In genomic region chr15:25862087-25862468, GRCh38 we compare ENCODE assay signal across 8 cellular contexts. TPM values are rescaled to one million over a fixed set of nuclear protein-coding genes. Genes with fewer than 3 reads are reported as not detected.
DNase-seq lines count a peak whose midpoint lies in the region; ATAC-seq and TF ChIP-seq lines count a peak whose summit lies in the region.

No MANE protein-coding gene starts in this region.

- H4K20me1 ChIP-seq in SK-N-SH (ENCODE audit: insufficient read depth) = no peaks in the 10 kb centered on the region

- peaks cover 0 to 42% (median 0%) of the 10 kb centered on the region in 4 donors for H3K27me3 ChIP-seq in esophagus squamous epithelium
- no peaks in the 10 kb centered on the region for H3K27me3 ChIP-seq in SK-N-SH (ENCODE audit: insufficient read depth)
- H3K27me3 ChIP-seq in Caco-2 (replicated peaks; ENCODE audit: control insufficient read depth, insufficient read depth, low read length) = no peaks in the 10 kb centered on the region

- peaks cover 49 to 55% (median 52%) of the 10 kb centered on the region in 3 donors for H3K4me1 Mint-ChIP-seq in T-cell
- H3K4me1 Mint-ChIP-seq in Caco-2 (ENCODE audit: low read depth, unreplicated experiment) = peaks cover 10% of the 10 kb centered on the region

- peak in 6 of 34 experiments; percentile 7 to 48 (median 24) for DNase-seq in T-cell
- no peak for DNase-seq in esophagus squamous epithelium (lab: John Stamatoyannopoulos, UW)
- DNase-seq in omental fat pad (ENCODE audit: low spot score) = no peak
- no peak for DNase-seq in SK-N-SH
- no peak for DNase-seq in RKO (ENCODE audit: low spot score)
- DNase-seq in Caco-2 = no peak

- peak in 3 of 4 experiments; percentile 9 to 14 (median 11) for ATAC-seq in T-cell (replicated peaks in 1 of 4)
- ATAC-seq in omental fat pad (ENCODE audit: low FRiP score) = peak; percentile 41
- ATAC-seq in GM18867 (IDR thresholded peaks at IDR 0.05; ENCODE audit: unreplicated experiment) = no peak

- H3K27me3 Mint-ChIP-seq in T-cell = peaks cover 0 to 7% of the 10 kb centered on the region in 2 donors
- no peaks in the 10 kb centered on the region for H3K27me3 Mint-ChIP-seq in Caco-2 (ENCODE audit: insufficient read depth, unreplicated experiment)

- no peaks in the 10 kb centered on the region for H3K36me3 ChIP-seq in esophagus squamous epithelium
- H3K36me3 ChIP-seq in SK-N-SH (replicated peaks in 1 of 2; ENCODE audit: control insufficient read depth in 1 of 2, insufficient read depth in 2 of 2, low read length in 1 of 2) = no peaks in the 10 kb centered on the region
- no peaks in the 10 kb centered on the region for H3K36me3 ChIP-seq in Caco-2 (ENCODE audit: control insufficient read depth, insufficient read depth, low read length)

- H3K9me2 ChIP-seq in SK-N-SH = no peaks in the 10 kb centered on the region

- H3K9me3 Mint-ChIP-seq in T-cell (no peaks in the 10 kb centered on the region), Caco-2 (ENCODE audit: unreplicated experiment) (peaks cover 14% of the 10 kb centered on the region)

- H3K4me1 ChIP-seq in esophagus squamous epithelium (peaks cover 12 to 51% (median 17%) of the 10 kb centered on the region in 3 donors), SK-N-SH (ENCODE audit: control insufficient read depth in 1 of 2, insufficient read depth in 2 of 2, low read depth in 1 of 2, low read length in 1 of 2) (no peaks in the 10 kb centered on the region; a peak in 1 of 4 replicates), Caco-2 (0 out of 2 replicates have a peak, but pooled peaks cover 4% of the 10 kb centered on the region)

- TF ChIP-seq RAD21 in SK-N-SH (IDR thresholded peaks at IDR 0.05; ENCODE audit: low read length) = no peak

- H3F3A ChIP-seq in SK-N-SH (replicated peaks; ENCODE audit: insufficient read depth) = no peaks in the 10 kb centered on the region

- H2AFZ ChIP-seq in SK-N-SH (ENCODE audit: low read depth) = no peak overlapping the region

- no TSS peak for BruUV-seq in Caco-2 (replicated peaks; lab: Mats Ljungman, UMichigan)

- peak overlapping the region; percentile 96 to 97 (median 97) for H3K4me3 Mint-ChIP-seq in T-cell
- no peak overlapping the region for H3K4me3 Mint-ChIP-seq in Caco-2 (ENCODE audit: unreplicated experiment)

- POLR2A ChIA-PET in T-cell (lab: Charles Lee) (interaction anchor here in 1 of 2 donors (0.9 kb wide), 1 partner anchor 49 kb away, joined by 4 read pairs; no protein-coding TSS in a partner anchor), SK-N-SH (lab: Yijun Ruan, JAX) (no interaction called here), Caco-2 (lab: Charles Lee) (no interaction called here)

- no peak overlapping the region for H3K4me2 ChIP-seq in SK-N-SH

- H3K27ac Mint-ChIP-seq in T-cell = peak overlapping the region; percentile 97 to 100
- no peak overlapping the region for H3K27ac Mint-ChIP-seq in Caco-2 (ENCODE audit: unreplicated experiment)

- intact Hi-C loops in esophagus squamous epithelium (cut with DNase I) (loop anchor here (5.0 kb wide), 1 partner anchor 125 kb away; no protein-coding TSS in a partner anchor), Caco-2 (cut with micrococcal nuclease; ENCODE audit: unreplicated experiment) (no loop called here)

- TF ChIP-seq CTCF in C4-2B (conservative IDR thresholded peaks at IDR 0.05) = no peak
- no peak for TF ChIP-seq CTCF in esophagus squamous epithelium (IDR thresholded peaks at IDR 0.05)
- TF ChIP-seq CTCF in omental fat pad (IDR thresholded peaks at IDR 0.05) = no peak
- TF ChIP-seq CTCF in SK-N-SH (IDR thresholded peaks at IDR 0.05) = no peak
- no peak for TF ChIP-seq CTCF in Caco-2 (IDR thresholded peaks at IDR 0.05; ENCODE audit: insufficient read depth in 1 of 2, low read depth in 1 of 2, low read length in 1 of 2, severe bottlenecking in 1 of 2, unreplicated experiment in 1 of 2)

- CTCF ChIA-PET in T-cell (lab: Charles Lee) (interaction anchor here (0.9 to 1.4 kb wide), 4 partner anchors 15 to 79 kb away, joined by 3 to 5 read pairs (median 4); no protein-coding TSS in a partner anchor), SK-N-SH (lab: Yijun Ruan, JAX) (interaction anchor here (0.7 kb wide), 1 partner anchor 9 kb away, joined by 3 read pairs; no protein-coding TSS in a partner anchor), Caco-2 (lab: Charles Lee) (no interaction called here)

- no CpG with 5 or more reads among the region's 17 CpGs for WGBS in esophagus squamous epithelium, 2 donors
- WGBS in SK-N-SH (ENCODE audit: low lambda C conversion rate) = 19% methylated on average over 5 of the region's 17 CpGs

- peak overlapping the region; percentile 74 for H3K27ac ChIP-seq in C4-2B
- peak overlapping the region; percentile 53 to 88 (median 83) for H3K27ac ChIP-seq in esophagus squamous epithelium
- H3K27ac ChIP-seq in SK-N-SH (ENCODE audit: low read depth in 2 of 2, low read length in 1 of 2) = no peak overlapping the region

- TF ChIP-seq EP300 in SK-N-SH (IDR thresholded peaks at IDR 0.05; ENCODE audit: borderline replicate concordance in 1 of 2, low read depth in 1 of 2, low read length in 1 of 2) = no peak

- TF ChIP-seq POLR2A in esophagus squamous epithelium (IDR thresholded peaks at IDR 0.05) = no peak

- H3K36me3 Mint-ChIP-seq in T-cell (peaks cover 6% of the 10 kb centered on the region), Caco-2 (ENCODE audit: insufficient read depth, unreplicated experiment) (peaks cover 7% of the 10 kb centered on the region)

- no peaks in the 10 kb centered on the region for H3K9me3 ChIP-seq in esophagus squamous epithelium
- no peaks in the 10 kb centered on the region for H3K9me3 ChIP-seq in SK-N-SH
- peaks cover 9% of the 10 kb centered on the region; the same call in 1 of the 2 replicates for H3K9me3 ChIP-seq in Caco-2

- no peak overlapping the region for H3K9ac ChIP-seq in SK-N-SH

- H3K79me2 ChIP-seq in SK-N-SH (ENCODE audit: insufficient read depth) = no peaks in the 10 kb centered on the region

- H3K4me3 ChIP-seq in esophagus squamous epithelium = peak overlapping the region; percentile 43 to 84 (median 62)
- no peak overlapping the region for H3K4me3 ChIP-seq in SK-N-SH (ENCODE audit: low read depth in 2 of 2, low read length in 1 of 2)
- H3K4me3 ChIP-seq in Caco-2 (ENCODE audit: low read depth, low read length) = no peak overlapping the region

TF ChIP-seq in SK-N-SH, 30 proteins besides CTCF, POLR2A, EP300 and RAD21 (continues in another document):
- TF ChIP-seq TAF1 (IDR thresholded peaks at IDR 0.05; ENCODE audit: borderline replicate concordance, low read depth, low read length) = no peak
- TF ChIP-seq FOXJ3 (CRISPR knock-in tag; IDR thresholded peaks at IDR 0.05) = no peak
- TF ChIP-seq TCF12 (IDR thresholded peaks at IDR 0.05) = no peak
- no peak for TF ChIP-seq SMC3 (IDR thresholded peaks at IDR 0.05; ENCODE audit: low read depth, low read length)
- no peak for TF ChIP-seq FOSL2 (IDR thresholded peaks at IDR 0.05; ENCODE audit: borderline replicate concordance, low read depth)
- no peak for TF ChIP-seq IRF3 (IDR thresholded peaks at IDR 0.05; ENCODE audit: low read depth, low read length)
- TF ChIP-seq, protein P1, sequence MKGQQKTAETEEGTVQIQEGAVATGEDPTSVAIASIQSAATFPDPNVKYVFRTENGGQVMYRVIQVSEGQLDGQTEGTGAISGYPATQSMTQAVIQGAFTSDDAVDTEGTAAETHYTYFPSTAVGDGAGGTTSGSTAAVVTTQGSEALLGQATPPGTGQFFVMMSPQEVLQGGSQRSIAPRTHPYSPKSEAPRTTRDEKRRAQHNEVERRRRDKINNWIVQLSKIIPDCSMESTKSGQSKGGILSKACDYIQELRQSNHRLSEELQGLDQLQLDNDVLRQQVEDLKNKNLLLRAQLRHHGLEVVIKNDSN (IDR thresholded peaks at IDR 0.05; ENCODE audit: borderline replicate concordance, low read depth) = no peak
- TF ChIP-seq MEF2A (IDR thresholded peaks at IDR 0.05; ENCODE audit: borderline replicate concordance, low read depth) = no peak
- TF ChIP-seq RFX5 (IDR thresholded peaks at IDR 0.05; ENCODE audit: low read length) = no peak
- TF ChIP-seq ZBTB33 (IDR thresholded peaks at IDR 0.05; ENCODE audit: borderline replicate concordance, low read depth) = no peak
- TF ChIP-seq GATA2 (CRISPR knock-in tag; IDR thresholded peaks at IDR 0.05) = no peak
- no peak for TF ChIP-seq SIN3A (IDR thresholded peaks at IDR 0.05; ENCODE audit: borderline replicate concordance, low read depth, low read length)

RNA-seq across cellular contexts. Expression of gene ATP10A, which starts 1.0 kb away (rescaled TPM):
- 10 to 100 TPM; 37.3 to 65.5 (median 53.4) TPM for total RNA-seq in T-cell
- 1 to 10 TPM in 3 of 4 donors, under 1 TPM in 1; 0.88 to 6.3 (median 1.9) TPM for total RNA-seq in esophagus squamous epithelium
- 10 to 100 TPM in 3 of 4 donors, 1 to 10 TPM in 1; 8.4 to 19.3 (median 16.5) TPM for total RNA-seq in omental fat pad
- polyA plus RNA-seq in SK-N-SH (2012; rRNA removed) = not detected in 2 replicates
- 0.01 TPM in 1 of 2 replicates, not detected in the other for polyA plus RNA-seq in SK-N-SH (2012; cell fraction: cytosol; rRNA removed)
- polyA plus RNA-seq in SK-N-SH (2012; cell fraction: nucleus; rRNA removed) = 0.01 TPM in 1 of 2 replicates, not detected in the other
- total RNA-seq in Caco-2 (2022) = not detected in 2 replicates

Comparison
In these comparisons a context has a peak if more than half of its experiments do, and no peak if none do; other contexts are left out.
1. H3K27ac ChIP-seq: peak in C4-2B (single experiment) and esophagus squamous epithelium (4 of 4); none in SK-N-SH (0 of 2).
2. H3K4me3 ChIP-seq: peak in esophagus squamous epithelium (4 of 4); none in SK-N-SH (0 of 2) and Caco-2 (single experiment).